Comparison of ENCODE assay signal across 17 cellular contexts in genomic region chr17:66412857-66413563, GRCh38.
DNase-seq lines count a peak whose midpoint lies in the region; ATAC-seq and TF ChIP-seq lines count a peak whose summit lies in the region.
"Had no signal": no experiment of that assay in that cellular context is flagged by ENCODE, and none has a peak within 500 bp of the region (broad histone marks: within the 10 kb centered on the region; RNA-seq: fewer than 3 reads in every experiment).

No MANE protein-coding gene starts in this region.

- H3K36me3 Mint-ChIP-seq in T-helper 2 cell treated with Interferon-gamma antibody and Interleukin-4, amounts not matched to agents 5 μg/mL and 100 μg/mL, for 36 hours (ENCODE audit: low read depth) = peaks cover 15% of the 10 kb centered on the region
- H3K36me3 Mint-ChIP-seq in activated CD8-positive, alpha-beta T cell treated with anti-CD3 and anti-CD28 coated beads, Interleukin-2, amount 10 ng/mL, durations not matched to agents 7 days and 5 days (ENCODE audit: low read depth) = peaks cover 28% of the 10 kb centered on the region
- no peaks in the 10 kb centered on the region for H3K36me3 Mint-ChIP-seq in progenitor cell of endocrine pancreas (ENCODE audit: insufficient read depth)

- H3K4me1 Mint-ChIP-seq in T-helper 2 cell treated with Interferon-gamma antibody and Interleukin-4, amounts not matched to agents 5 μg/mL and 100 μg/mL, for 36 hours (ENCODE audit: low read depth) = peaks cover 43% of the 10 kb centered on the region
- H3K4me1 Mint-ChIP-seq in activated CD8-positive, alpha-beta T cell treated with anti-CD3 and anti-CD28 coated beads, Interleukin-2, amount 10 ng/mL, durations not matched to agents 7 days and 5 days (ENCODE audit: low read depth) = peaks cover 71% of the 10 kb centered on the region
- peaks cover 44% of the 10 kb centered on the region for H3K4me1 Mint-ChIP-seq in progenitor cell of endocrine pancreas (ENCODE audit: low read depth)

- ATAC-seq in activated CD8-positive, alpha-beta T cell treated with anti-CD3 and anti-CD28 coated beads, Interleukin-2, amount 10 ng/mL, durations not matched to agents 7 days and 5 days = no peak
- ATAC-seq: activated CD4-positive, CD25-positive, alpha-beta regulatory T cell treated with anti-CD3 and anti-CD28 coated beads, Interleukin-2, amount 50 U/mL, for 24 hours; GM12878; right cardiac atrium had no signal

- no peak overlapping the region for H3K4me3 ChIP-seq in GM12865 (ENCODE audit: low read depth, low read length)
- H3K4me3 ChIP-seq: GM12878 had no signal

- H3K27me3 Mint-ChIP-seq in T-helper 2 cell treated with Interferon-gamma antibody and Interleukin-4, amounts not matched to agents 5 μg/mL and 100 μg/mL, for 36 hours (ENCODE audit: low read depth) = no peaks in the 10 kb centered on the region
- no peaks in the 10 kb centered on the region for H3K27me3 Mint-ChIP-seq in activated CD8-positive, alpha-beta T cell treated with anti-CD3 and anti-CD28 coated beads, Interleukin-2, amount 10 ng/mL, durations not matched to agents 7 days and 5 days (ENCODE audit: low read depth)
- H3K27me3 Mint-ChIP-seq in progenitor cell of endocrine pancreas = no peaks in the 10 kb centered on the region
- H3K27me3 Mint-ChIP-seq: dendritic cell treated with granulocyte-macrophage colony-stimulating factor and Interleukin-4, amounts not matched to agents 40 ng/mL and 50 ng/mL, for 4 days had no signal

- peak overlapping the region; percentile 18 for H3K27ac Mint-ChIP-seq in T-helper 2 cell treated with Interferon-gamma antibody and Interleukin-4, amounts not matched to agents 5 μg/mL and 100 μg/mL, for 36 hours
- H3K27ac Mint-ChIP-seq in activated CD8-positive, alpha-beta T cell treated with anti-CD3 and anti-CD28 coated beads, Interleukin-2, amount 10 ng/mL, durations not matched to agents 7 days and 5 days = peak overlapping the region; percentile 23
- H3K27ac Mint-ChIP-seq in progenitor cell of endocrine pancreas = no peak overlapping the region
- H3K27ac Mint-ChIP-seq: dendritic cell treated with granulocyte-macrophage colony-stimulating factor and Interleukin-4, amounts not matched to agents 40 ng/mL and 50 ng/mL, for 4 days had no signal

- CTCF ChIA-PET in activated CD8-positive, alpha-beta T cell treated with anti-CD3 and anti-CD28 coated beads, Interleukin-2, amount 10 ng/mL, durations not matched to agents 7 days and 5 days (lab: Charles Lee) = interaction anchor here (1.2 kb wide), 1 partner anchor 14 kb away, joined by 4 read pairs; no protein-coding TSS in a partner anchor

- TF ChIP-seq CTCF in GM12865 (IDR thresholded peaks at IDR 0.05; ENCODE audit: insufficient read depth, low read depth, low read length, missing control alignments) (no peak), progenitor cell of endocrine pancreas (IDR thresholded peaks at IDR 0.05; ENCODE audit: unreplicated experiment) (no peak)

- no peaks in the 10 kb centered on the region for H3K9me3 Mint-ChIP-seq in T-helper 2 cell treated with Interferon-gamma antibody and Interleukin-4, amounts not matched to agents 5 μg/mL and 100 μg/mL, for 36 hours
- H3K9me3 Mint-ChIP-seq in activated CD8-positive, alpha-beta T cell treated with anti-CD3 and anti-CD28 coated beads, Interleukin-2, amount 10 ng/mL, durations not matched to agents 7 days and 5 days (ENCODE audit: insufficient read depth) = no peaks in the 10 kb centered on the region
- no peaks in the 10 kb centered on the region for H3K9me3 Mint-ChIP-seq in progenitor cell of endocrine pancreas (ENCODE audit: low read depth)
- H3K9me3 Mint-ChIP-seq: dendritic cell treated with granulocyte-macrophage colony-stimulating factor and Interleukin-4, amounts not matched to agents 40 ng/mL and 50 ng/mL, for 4 days had no signal

- H3K27ac ChIP-seq in caudate nucleus (ENCODE audit: low read depth, low read length) = no peak overlapping the region

- POLR2A ChIA-PET in activated CD8-positive, alpha-beta T cell treated with anti-CD3 and anti-CD28 coated beads, Interleukin-2, amount 10 ng/mL, durations not matched to agents 7 days and 5 days (lab: Charles Lee) = interaction anchor here (0.8 to 1.0 kb wide), 2 partner anchors 20 to 89 kb away, joined by 3 read pairs; no protein-coding TSS in a partner anchor

- DNase-seq in T-helper 2 cell treated with Interferon-gamma antibody and Interleukin-4, amounts not matched to agents 5 μg/mL and 100 μg/mL, for 36 hours (ENCODE audit: low spot score) = no peak
- DNase-seq in T-helper 2 cell (no peak), GM12865 (ENCODE audit: low read depth) (peak; percentile 9), progenitor cell of endocrine pancreas (ENCODE audit: low spot score, unreplicated experiment) (no peak), iPS-NIHi7 (ENCODE audit: extremely low spot score) (no peak), NCI-H2227 treated with DMSO at 0.1 percent for 48 hours (lab: John Stamatoyannopoulos, UW) (no peak), caudate nucleus (lab: John Stamatoyannopoulos, UW) (no peak)
- DNase-seq in activated CD8-positive, alpha-beta T cell treated with anti-CD3 and anti-CD28 coated beads, Interleukin-2, amount 10 ng/mL, durations not matched to agents 7 days and 5 days = no peak
- DNase-seq: activated CD8-positive, alpha-beta memory T cell treated with anti-CD3 and anti-CD28 coated beads, Interleukin-2, amount 50 U/mL, for 4 hours; COR-L47; foreskin melanocyte; NCI-H187 treated with DMSO at 0.1 percent for 48 hours; occipital lobe; right cardiac atrium had no signal

- H3K4me3 Mint-ChIP-seq in T-helper 2 cell treated with Interferon-gamma antibody and Interleukin-4, amounts not matched to agents 5 μg/mL and 100 μg/mL, for 36 hours = peak overlapping the region; percentile 25
- H3K4me3 Mint-ChIP-seq in activated CD8-positive, alpha-beta T cell treated with anti-CD3 and anti-CD28 coated beads, Interleukin-2, amount 10 ng/mL, durations not matched to agents 7 days and 5 days = no peak overlapping the region
- H3K4me3 Mint-ChIP-seq in progenitor cell of endocrine pancreas (ENCODE audit: low read depth) = peak overlapping the region; percentile 25
- H3K4me3 Mint-ChIP-seq: dendritic cell treated with granulocyte-macrophage colony-stimulating factor and Interleukin-4, amounts not matched to agents 40 ng/mL and 50 ng/mL, for 4 days had no signal
